In genomic region chr12:51749201-51749985, GRCh38 we compare ENCODE assay signal across 22 cellular contexts.
"Had no signal": no experiment of that assay in that cellular context is flagged by ENCODE, and none has a peak within 500 bp of the region (broad histone marks: within the 10 kb centered on the region; RNA-seq: fewer than 3 reads in every experiment).

No MANE protein-coding gene starts in this region.

- ATAC-seq: activated CD4-positive, CD25-positive, alpha-beta regulatory T cell treated with anti-CD3 and anti-CD28 coated beads, Interleukin-2, amount 50 U/mL, for 24 hours; left cardiac atrium; pancreas; right cardiac atrium had no signal

- H3K4me3 ChIP-seq: colonic mucosa, pancreas, thoracic aorta had no signal

- H3K27ac ChIP-seq: colonic mucosa, neutrophil, pancreas, thoracic aorta, WERI-Rb-1 had no signal

- H3K27me3 ChIP-seq: colonic mucosa, neutrophil, pancreas had no signal

- DNase-seq: activated CD4-positive, alpha-beta memory T cell treated with anti-CD3 and anti-CD28 coated beads, Interleukin-2, amount 10 ng/mL, durations not matched to agents 7 days and 5 days; activated CD4-positive, alpha-beta T cell treated with anti-CD3 and anti-CD28 coated beads, Interleukin-2, amount 10 ng/mL, durations not matched to agents 24 days and 14 days; activated CD8-positive, alpha-beta memory T cell treated with anti-CD3 and anti-CD28 coated beads, Interleukin-2, amount 50 U/mL, for 48 hours; activated gamma-delta T cell; activated naive CD4-positive, alpha-beta T cell treated with anti-CD3 and anti-CD28 coated beads, Interleukin-2, amount 10 ng/mL, durations not matched to agents 7 days and 5 days; activated T-cell treated with anti-CD3 and anti-CD28 coated beads, Interleukin-2, amount 50 U/mL, for 24 hours; colonic mucosa; effector memory CD4-positive, alpha-beta T cell; islet precursor cell; left cardiac atrium; mammary epithelial cell; naive B cell; nephron progenitor cell; pancreas; right cardiac atrium; stimulated activated naive CD4-positive, alpha-beta T cell treated with Interleukin-2 at 50 U/mL for 16 hours; T-helper 9 cell; trophoblast cell; WERI-Rb-1 had no signal
